ENCODE assay signal across 8 cellular contexts in genomic region chr2:218895758-218896500, GRCh38. TPM values are rescaled to one million over a fixed set of nuclear protein-coding genes. Genes with fewer than 3 reads are reported as not detected.
DNase-seq lines count a peak whose midpoint lies in the region; ATAC-seq and TF ChIP-seq lines count a peak whose summit lies in the region.

No MANE protein-coding gene starts in this region.

- H3K27me3 ChIP-seq in tibial artery = peaks cover 7 to 79% of the 10 kb centered on the region in 2 donors

- no peak overlapping the region for H3K4me3 ChIP-seq in tibial artery

- peak; percentile 26 for DNase-seq in activated T-cell treated with anti-CD3 and anti-CD28 coated beads, Interleukin-2, amount 50 U/mL, for 1 hour
- no peak for DNase-seq in activated T-cell treated with anti-CD3 and anti-CD28 coated beads for 4 hours
- DNase-seq in activated T-helper 2 cell treated with anti-CD3 and anti-CD28 coated beads, Interferon-gamma antibody, Interleukin-2, Interleukin-4, amounts not matched to agents 10 μg/mL and 5 μg/mL and 100 μg/mL, durations not matched to agents 14 hours and 24 hours and 36 hours (ENCODE audit: low spot score) = peak; percentile 9
- no peak for DNase-seq in superior temporal gyrus (ENCODE audit: extremely low spot score)
- DNase-seq in NCI-H2196 (lab: John Stamatoyannopoulos, UW; ENCODE audit: unreplicated experiment) = no peak
- DNase-seq in tibial artery = no peak

- peaks cover 0 to 42% (median 35%) of the 10 kb centered on the region in 4 donors for H3K4me1 ChIP-seq in tibial artery

- H3K9me3 ChIP-seq in tibial artery = no peaks in the 10 kb centered on the region

- no peaks in the 10 kb centered on the region for H3K36me3 ChIP-seq in tibial artery

- H3K27me3 Mint-ChIP-seq in activated T-helper 2 cell treated with anti-CD3 and anti-CD28 coated beads, Interferon-gamma antibody, Interleukin-2, Interleukin-4, amounts not matched to agents 10 μg/mL and 5 μg/mL and 100 μg/mL, durations not matched to agents 14 hours and 24 hours and 36 hours (ENCODE audit: low read depth) = peaks cover 37% of the 10 kb centered on the region
- H3K27me3 Mint-ChIP-seq in stimulated activated naive CD8-positive, alpha-beta T cell treated with anti-CD3 and anti-CD28 coated beads, Interleukin-15, Interleukin-2, amounts not matched to agents 100 ng/mL and 50 ng/mL, for 24 hours = peaks cover 23% of the 10 kb centered on the region

- TF ChIP-seq CTCF in tibial artery (IDR thresholded peaks at IDR 0.05) = no peak

- no peak overlapping the region for H3K27ac ChIP-seq in tibial artery

- H3K9me3 Mint-ChIP-seq in activated T-helper 2 cell treated with anti-CD3 and anti-CD28 coated beads, Interferon-gamma antibody, Interleukin-2, Interleukin-4, amounts not matched to agents 10 μg/mL and 5 μg/mL and 100 μg/mL, durations not matched to agents 14 hours and 24 hours and 36 hours = no peaks in the 10 kb centered on the region
- no peaks in the 10 kb centered on the region for H3K9me3 Mint-ChIP-seq in stimulated activated naive CD8-positive, alpha-beta T cell treated with anti-CD3 and anti-CD28 coated beads, Interleukin-15, Interleukin-2, amounts not matched to agents 100 ng/mL and 50 ng/mL, for 24 hours

- peak overlapping the region; percentile 42 for H3K4me3 Mint-ChIP-seq in activated T-helper 2 cell treated with anti-CD3 and anti-CD28 coated beads, Interferon-gamma antibody, Interleukin-2, Interleukin-4, amounts not matched to agents 10 μg/mL and 5 μg/mL and 100 μg/mL, durations not matched to agents 14 hours and 24 hours and 36 hours (ENCODE audit: low read depth)
- H3K4me3 Mint-ChIP-seq in stimulated activated naive CD8-positive, alpha-beta T cell treated with anti-CD3 and anti-CD28 coated beads, Interleukin-15, Interleukin-2, amounts not matched to agents 100 ng/mL and 50 ng/mL, for 24 hours = peak overlapping the region; percentile 77

- H3K36me3 Mint-ChIP-seq in activated T-helper 2 cell treated with anti-CD3 and anti-CD28 coated beads, Interferon-gamma antibody, Interleukin-2, Interleukin-4, amounts not matched to agents 10 μg/mL and 5 μg/mL and 100 μg/mL, durations not matched to agents 14 hours and 24 hours and 36 hours (ENCODE audit: low read depth) = no peaks in the 10 kb centered on the region
- no peaks in the 10 kb centered on the region for H3K36me3 Mint-ChIP-seq in stimulated activated naive CD8-positive, alpha-beta T cell treated with anti-CD3 and anti-CD28 coated beads, Interleukin-15, Interleukin-2, amounts not matched to agents 100 ng/mL and 50 ng/mL, for 24 hours (ENCODE audit: low read depth)

- ATAC-seq in HG03103 (IDR thresholded peaks at IDR 0.05; ENCODE audit: low read depth, unreplicated experiment) = peak; percentile 8

- H3K4me1 Mint-ChIP-seq in activated T-helper 2 cell treated with anti-CD3 and anti-CD28 coated beads, Interferon-gamma antibody, Interleukin-2, Interleukin-4, amounts not matched to agents 10 μg/mL and 5 μg/mL and 100 μg/mL, durations not matched to agents 14 hours and 24 hours and 36 hours (ENCODE audit: low read depth) = peaks cover 45% of the 10 kb centered on the region
- peaks cover 64% of the 10 kb centered on the region for H3K4me1 Mint-ChIP-seq in stimulated activated naive CD8-positive, alpha-beta T cell treated with anti-CD3 and anti-CD28 coated beads, Interleukin-15, Interleukin-2, amounts not matched to agents 100 ng/mL and 50 ng/mL, for 24 hours (ENCODE audit: low read depth)

- H3K27ac Mint-ChIP-seq in activated T-helper 2 cell treated with anti-CD3 and anti-CD28 coated beads, Interferon-gamma antibody, Interleukin-2, Interleukin-4, amounts not matched to agents 10 μg/mL and 5 μg/mL and 100 μg/mL, durations not matched to agents 14 hours and 24 hours and 36 hours = peak overlapping the region; percentile 43
- H3K27ac Mint-ChIP-seq in stimulated activated naive CD8-positive, alpha-beta T cell treated with anti-CD3 and anti-CD28 coated beads, Interleukin-15, Interleukin-2, amounts not matched to agents 100 ng/mL and 50 ng/mL, for 24 hours = peak overlapping the region; percentile 88

- intact Hi-C loops in activated T-helper 2 cell treated with anti-CD3 and anti-CD28 coated beads, Interferon-gamma antibody, Interleukin-2, Interleukin-4, amounts not matched to agents 10 μg/mL and 5 μg/mL and 100 μg/mL, durations not matched to agents 14 hours and 24 hours and 36 hours (cut with micrococcal nuclease) = loop anchor here (1.0 to 10.0 kb wide), 10 partner anchors 13 to 1671 kb away; partner anchors contain the start of genes BCS1L, CNOT9, CNPPD1 and TTLL4
- intact Hi-C loops in tibial artery (cut with DNase I; ENCODE audit: low total_unique reads) = no loop called here

RNA-seq across cellular contexts. Expression of gene WNT10A, which starts 15.3 kb away (rescaled TPM):
- 0.18 and 0.59 TPM in 2 replicates for total RNA-seq in activated T-helper 2 cell treated with anti-CD3 and anti-CD28 coated beads, Interferon-gamma antibody, Interleukin-2, Interleukin-4, amounts not matched to agents 10 μg/mL and 5 μg/mL and 100 μg/mL, durations not matched to agents 14 hours and 24 hours and 36 hours

RNA-seq across cellular contexts. Expression of gene WNT6, which starts 36.3 kb away (rescaled TPM):
- not detected in 2 replicates for total RNA-seq in activated T-helper 2 cell treated with anti-CD3 and anti-CD28 coated beads, Interferon-gamma antibody, Interleukin-2, Interleukin-4, amounts not matched to agents 10 μg/mL and 5 μg/mL and 100 μg/mL, durations not matched to agents 14 hours and 24 hours and 36 hours

Comparison
In these comparisons a context has a peak if more than half of its experiments do, and no peak if none do; other contexts are left out.
1. DNase-seq: peak in activated T-cell treated with anti-CD3 and anti-CD28 coated beads, Interleukin-2, amount 50 U/mL, for 1 hour (single experiment) and activated T-helper 2 cell treated with anti-CD3 and anti-CD28 coated beads, Interferon-gamma antibody, Interleukin-2, Interleukin-4, amounts not matched to agents 10 μg/mL and 5 μg/mL and 100 μg/mL, durations not matched to agents 14 hours and 24 hours and 36 hours (single experiment); none in activated T-cell treated with anti-CD3 and anti-CD28 coated beads for 4 hours (single experiment), superior temporal gyrus (single experiment), NCI-H2196 (single experiment) and tibial artery (0 of 2).